In the genomic region with DNA sequence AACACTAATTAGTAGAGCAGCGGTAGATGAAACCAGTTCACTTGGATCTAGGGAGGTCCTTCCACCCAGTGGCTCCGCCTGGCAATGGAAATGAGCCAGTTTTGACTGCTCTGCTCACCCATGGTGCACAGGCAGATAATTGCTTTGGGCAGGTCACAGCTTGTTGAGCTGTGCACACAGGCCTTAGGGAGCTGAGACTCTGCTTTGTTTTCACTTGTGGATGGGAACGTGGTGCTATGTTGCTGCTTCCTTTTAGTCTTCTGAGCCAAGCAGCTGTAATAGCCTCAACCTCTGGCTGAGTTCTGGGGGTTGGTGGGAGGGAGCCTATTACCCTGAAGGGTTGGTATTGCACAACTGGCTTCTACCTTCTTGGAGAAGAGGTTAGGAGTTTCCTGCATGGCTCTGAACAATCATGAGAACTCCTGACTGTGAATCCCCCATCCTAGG, we compare ENCODE assay signal across 1 cellular context.
TF ChIP-seq lines count a peak whose summit lies in the region.

No MANE protein-coding gene starts in this region.

TF ChIP-seq in GM23338, 12 proteins besides CTCF, POLR2A, EP300 and RAD21 (continued from another document):
- TF ChIP-seq, protein P1, sequence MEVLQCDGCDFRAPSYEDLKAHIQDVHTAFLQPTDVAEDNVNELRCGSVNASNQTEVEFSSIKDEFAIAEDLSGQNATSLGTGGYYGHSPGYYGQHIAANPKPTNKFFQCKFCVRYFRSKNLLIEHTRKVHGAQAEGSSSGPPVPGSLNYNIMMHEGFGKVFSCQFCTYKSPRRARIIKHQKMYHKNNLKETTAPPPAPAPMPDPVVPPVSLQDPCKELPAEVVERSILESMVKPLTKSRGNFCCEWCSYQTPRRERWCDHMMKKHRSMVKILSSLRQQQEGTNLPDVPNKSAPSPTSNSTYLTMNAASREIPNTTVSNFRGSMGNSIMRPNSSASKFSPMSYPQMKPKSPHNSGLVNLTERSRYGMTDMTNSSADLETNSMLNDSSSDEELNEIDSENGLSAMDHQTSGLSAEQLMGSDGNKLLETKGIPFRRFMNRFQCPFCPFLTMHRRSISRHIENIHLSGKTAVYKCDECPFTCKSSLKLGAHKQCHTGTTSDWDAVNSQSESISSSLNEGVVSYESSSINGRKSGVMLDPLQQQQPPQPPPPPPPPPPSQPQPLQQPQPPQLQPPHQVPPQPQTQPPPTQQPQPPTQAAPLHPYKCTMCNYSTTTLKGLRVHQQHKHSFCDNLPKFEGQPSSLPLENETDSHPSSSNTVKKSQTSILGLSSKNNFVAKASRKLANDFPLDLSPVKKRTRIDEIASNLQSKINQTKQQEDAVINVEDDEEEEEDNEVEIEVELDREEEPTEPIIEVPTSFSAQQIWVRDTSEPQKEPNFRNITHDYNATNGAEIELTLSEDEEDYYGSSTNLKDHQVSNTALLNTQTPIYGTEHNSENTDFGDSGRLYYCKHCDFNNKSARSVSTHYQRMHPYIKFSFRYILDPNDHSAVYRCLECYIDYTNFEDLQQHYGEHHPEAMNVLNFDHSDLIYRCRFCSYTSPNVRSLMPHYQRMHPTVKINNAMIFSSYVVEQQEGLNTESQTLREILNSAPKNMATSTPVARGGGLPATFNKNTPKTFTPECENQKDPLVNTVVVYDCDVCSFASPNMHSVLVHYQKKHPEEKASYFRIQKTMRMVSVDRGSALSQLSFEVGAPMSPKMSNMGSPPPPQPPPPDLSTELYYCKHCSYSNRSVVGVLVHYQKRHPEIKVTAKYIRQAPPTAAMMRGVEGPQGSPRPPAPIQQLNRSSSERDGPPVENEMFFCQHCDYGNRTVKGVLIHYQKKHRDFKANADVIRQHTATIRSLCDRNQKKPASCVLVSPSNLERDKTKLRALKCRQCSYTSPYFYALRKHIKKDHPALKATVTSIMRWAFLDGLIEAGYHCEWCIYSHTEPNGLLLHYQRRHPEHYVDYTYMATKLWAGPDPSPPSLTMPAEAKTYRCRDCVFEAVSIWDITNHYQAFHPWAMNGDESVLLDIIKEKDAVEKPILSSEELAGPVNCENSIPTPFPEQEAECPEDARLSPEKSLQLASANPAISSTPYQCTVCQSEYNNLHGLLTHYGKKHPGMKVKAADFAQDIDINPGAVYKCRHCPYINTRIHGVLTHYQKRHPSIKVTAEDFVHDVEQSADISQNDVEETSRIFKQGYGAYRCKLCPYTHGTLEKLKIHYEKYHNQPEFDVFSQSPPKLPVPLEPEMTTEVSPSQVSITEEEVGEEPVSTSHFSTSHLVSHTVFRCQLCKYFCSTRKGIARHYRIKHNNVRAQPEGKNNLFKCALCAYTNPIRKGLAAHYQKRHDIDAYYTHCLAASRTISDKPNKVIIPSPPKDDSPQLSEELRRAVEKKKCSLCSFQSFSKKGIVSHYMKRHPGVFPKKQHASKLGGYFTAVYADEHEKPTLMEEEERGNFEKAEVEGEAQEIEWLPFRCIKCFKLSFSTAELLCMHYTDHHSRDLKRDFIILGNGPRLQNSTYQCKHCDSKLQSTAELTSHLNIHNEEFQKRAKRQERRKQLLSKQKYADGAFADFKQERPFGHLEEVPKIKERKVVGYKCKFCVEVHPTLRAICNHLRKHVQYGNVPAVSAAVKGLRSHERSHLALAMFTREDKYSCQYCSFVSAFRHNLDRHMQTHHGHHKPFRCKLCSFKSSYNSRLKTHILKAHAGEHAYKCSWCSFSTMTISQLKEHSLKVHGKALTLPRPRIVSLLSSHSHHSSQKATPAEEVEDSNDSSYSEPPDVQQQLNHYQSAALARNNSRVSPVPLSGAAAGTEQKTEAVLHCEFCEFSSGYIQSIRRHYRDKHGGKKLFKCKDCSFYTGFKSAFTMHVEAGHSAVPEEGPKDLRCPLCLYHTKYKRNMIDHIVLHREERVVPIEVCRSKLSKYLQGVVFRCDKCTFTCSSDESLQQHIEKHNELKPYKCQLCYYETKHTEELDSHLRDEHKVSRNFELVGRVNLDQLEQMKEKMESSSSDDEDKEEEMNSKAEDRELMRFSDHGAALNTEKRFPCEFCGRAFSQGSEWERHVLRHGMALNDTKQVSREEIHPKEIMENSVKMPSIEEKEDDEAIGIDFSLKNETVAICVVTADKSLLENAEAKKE (CRISPR knock-in tag; IDR thresholded peaks at IDR 0.05): no peak
- TF ChIP-seq EZH2phosphoT487 (IDR thresholded peaks at IDR 0.05; ENCODE audit: unreplicated experiment) (no peak), POLR2AphosphoS5 (IDR thresholded peaks at IDR 0.05; ENCODE audit: low read depth) (no peak), EZH2 (IDR thresholded peaks at IDR 0.05; ENCODE audit: low read depth, unreplicated experiment) (no peak)
